In the genomic region with DNA sequence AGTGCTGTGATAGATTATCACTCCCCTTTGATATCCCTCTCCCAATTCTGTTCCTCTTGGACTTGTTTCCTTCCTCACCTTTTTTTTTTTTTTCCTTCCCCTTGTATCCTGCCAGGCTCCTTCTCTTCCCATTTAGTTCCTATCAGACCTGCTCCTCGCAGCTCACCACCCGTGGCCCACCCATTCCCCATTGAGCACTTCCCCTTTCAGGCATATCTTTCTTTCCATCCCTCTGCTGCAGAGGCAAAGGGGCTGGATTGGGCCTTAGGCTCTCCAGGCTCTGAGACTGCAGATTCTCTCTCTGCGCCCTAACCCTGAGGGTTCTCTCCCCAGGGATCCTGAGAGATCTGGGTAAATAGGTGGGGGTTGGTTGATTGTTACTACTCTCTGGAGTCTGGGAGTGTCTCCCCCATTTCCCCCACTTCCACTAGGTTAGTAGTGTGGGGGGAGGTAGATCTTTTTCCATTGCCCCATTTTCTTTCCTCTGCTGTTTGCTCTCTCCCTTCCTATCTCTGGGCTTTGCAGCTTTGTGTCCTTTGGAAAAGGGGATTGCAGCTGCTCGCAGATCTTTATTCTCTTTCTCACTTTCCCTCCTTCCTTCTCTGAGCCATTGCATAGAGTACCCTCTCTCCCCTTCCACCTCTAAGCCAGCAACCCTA, we compare ENCODE assay signal across 8 cellular contexts. TPM values are rescaled to one million over a fixed set of nuclear protein-coding genes. Genes with fewer than 3 reads are reported as not detected.
DNase-seq lines count a peak whose midpoint lies in the region; ATAC-seq and TF ChIP-seq lines count a peak whose summit lies in the region.

No MANE protein-coding gene starts in this region.

- POLR2A ChIA-PET in activated CD4-positive, alpha-beta T cell treated with anti-CD3 and anti-CD28 coated beads, Interleukin-2, amount 10 ng/mL, durations not matched to agents 7 days and 5 days (lab: Charles Lee): interaction anchor here (0.6 kb wide), 1 partner anchor 40 kb away, joined by 4 read pairs; no protein-coding TSS in a partner anchor

- no peak overlapping the region for H3K27ac Mint-ChIP-seq in stimulated activated effector memory CD8-positive, alpha-beta T cell treated with anti-CD3 and anti-CD28 coated beads, Interleukin-12 subunit alpha, Interleukin-12 subunit beta, amount 100 ng/mL, for 72 hours
- H3K27ac Mint-ChIP-seq in activated CD4-positive, alpha-beta T cell treated with anti-CD3 and anti-CD28 coated beads, Interleukin-2, amount 10 ng/mL, durations not matched to agents 7 days and 5 days: no peak overlapping the region

- peak overlapping the region; percentile 64 to 99 (median 96) for H3K27ac ChIP-seq in esophagus squamous epithelium

- peak; percentile 22 for DNase-seq in GDM1 (lab: John Stamatoyannopoulos, UW)
- DNase-seq in NT2/D1 (ENCODE audit: low read depth, low spot score): no peak
- no peak for DNase-seq in esophagus squamous epithelium (lab: John Stamatoyannopoulos, UW)
- DNase-seq in skeletal muscle cell (ENCODE audit: low read depth): no peak
- DNase-seq in stimulated activated effector memory CD8-positive, alpha-beta T cell treated with anti-CD3 and anti-CD28 coated beads, Interleukin-12 subunit alpha, Interleukin-12 subunit beta, amount 100 ng/mL, for 72 hours (ENCODE audit: low spot score in 2 of 2): no peak
- DNase-seq in activated CD4-positive, alpha-beta T cell treated with anti-CD3 and anti-CD28 coated beads, Interleukin-2, amount 10 ng/mL, durations not matched to agents 7 days and 5 days: no peak

- no peaks in the 10 kb centered on the region for H3K27me3 ChIP-seq in NT2/D1 (ENCODE audit: insufficient read depth, insufficient read length)
- no peaks in the 10 kb centered on the region for H3K27me3 ChIP-seq in esophagus squamous epithelium

- H3K36me3 ChIP-seq in NT2/D1 (ENCODE audit: insufficient read depth, insufficient read length, low read length) (peaks cover 7% of the 10 kb centered on the region), esophagus squamous epithelium (no peaks in the 10 kb centered on the region)

- WGBS in esophagus squamous epithelium, 2 donors: 25 to 41% methylated on average over 4 of the region's 4 CpGs

- no peak for ATAC-seq in HG03095 (IDR thresholded peaks at IDR 0.05; ENCODE audit: unreplicated experiment)
- no peak for ATAC-seq in GM21447 (IDR thresholded peaks at IDR 0.05; ENCODE audit: unreplicated experiment)
- no peak for ATAC-seq in stimulated activated effector memory CD8-positive, alpha-beta T cell treated with anti-CD3 and anti-CD28 coated beads, Interleukin-12 subunit alpha, Interleukin-12 subunit beta, amount 100 ng/mL, for 72 hours

- peaks cover 3% of the 10 kb centered on the region for H3K9me3 Mint-ChIP-seq in stimulated activated effector memory CD8-positive, alpha-beta T cell treated with anti-CD3 and anti-CD28 coated beads, Interleukin-12 subunit alpha, Interleukin-12 subunit beta, amount 100 ng/mL, for 72 hours
- no peaks in the 10 kb centered on the region for H3K9me3 Mint-ChIP-seq in activated CD4-positive, alpha-beta T cell treated with anti-CD3 and anti-CD28 coated beads, Interleukin-2, amount 10 ng/mL, durations not matched to agents 7 days and 5 days

- H3K4me1 ChIP-seq in NT2/D1 (ENCODE audit: insufficient read depth, insufficient read length) (no peaks in the 10 kb centered on the region), esophagus squamous epithelium (peaks cover 51 to 76% (median 55%) of the 10 kb centered on the region in 3 donors)

- TF ChIP-seq POLR2A in esophagus squamous epithelium (IDR thresholded peaks at IDR 0.05): no peak

- H3K4me3 Mint-ChIP-seq in stimulated activated effector memory CD8-positive, alpha-beta T cell treated with anti-CD3 and anti-CD28 coated beads, Interleukin-12 subunit alpha, Interleukin-12 subunit beta, amount 100 ng/mL, for 72 hours: no peak overlapping the region
- H3K4me3 Mint-ChIP-seq in activated CD4-positive, alpha-beta T cell treated with anti-CD3 and anti-CD28 coated beads, Interleukin-2, amount 10 ng/mL, durations not matched to agents 7 days and 5 days: no peak overlapping the region

- TF ChIP-seq CTCF in esophagus squamous epithelium (IDR thresholded peaks at IDR 0.05): no peak

- H3K4me3 ChIP-seq in NT2/D1 (ENCODE audit: insufficient read length, low read depth) (peak overlapping the region; percentile 62), esophagus squamous epithelium (peak overlapping the region in 3 of 4 donors; percentile 80 to 98 (median 98)), skeletal muscle cell (ENCODE audit: low read depth, low read length) (peak overlapping the region; percentile 83)

- no peaks in the 10 kb centered on the region for H3K9me3 ChIP-seq in NT2/D1 (ENCODE audit: insufficient read depth, low read length)
- H3K9me3 ChIP-seq in esophagus squamous epithelium: no peaks in the 10 kb centered on the region

- peaks cover 17% of the 10 kb centered on the region for H3K36me3 Mint-ChIP-seq in stimulated activated effector memory CD8-positive, alpha-beta T cell treated with anti-CD3 and anti-CD28 coated beads, Interleukin-12 subunit alpha, Interleukin-12 subunit beta, amount 100 ng/mL, for 72 hours
- no peaks in the 10 kb centered on the region for H3K36me3 Mint-ChIP-seq in activated CD4-positive, alpha-beta T cell treated with anti-CD3 and anti-CD28 coated beads, Interleukin-2, amount 10 ng/mL, durations not matched to agents 7 days and 5 days (ENCODE audit: low read depth)

- peaks cover 38% of the 10 kb centered on the region for H3K4me1 Mint-ChIP-seq in stimulated activated effector memory CD8-positive, alpha-beta T cell treated with anti-CD3 and anti-CD28 coated beads, Interleukin-12 subunit alpha, Interleukin-12 subunit beta, amount 100 ng/mL, for 72 hours
- peaks cover 24% of the 10 kb centered on the region for H3K4me1 Mint-ChIP-seq in activated CD4-positive, alpha-beta T cell treated with anti-CD3 and anti-CD28 coated beads, Interleukin-2, amount 10 ng/mL, durations not matched to agents 7 days and 5 days

- intact Hi-C loops in esophagus squamous epithelium (cut with DNase I): loop anchor here (10.0 kb wide), 1 partner anchor 62 kb away; no protein-coding TSS in a partner anchor

- H3K9ac ChIP-seq in NT2/D1 (ENCODE audit: insufficient read length, low read depth): peak overlapping the region; percentile 89

- H3K27me3 Mint-ChIP-seq in activated CD4-positive, alpha-beta T cell treated with anti-CD3 and anti-CD28 coated beads, Interleukin-2, amount 10 ng/mL, durations not matched to agents 7 days and 5 days: no peaks in the 10 kb centered on the region

- CTCF ChIA-PET in activated CD4-positive, alpha-beta T cell treated with anti-CD3 and anti-CD28 coated beads, Interleukin-2, amount 10 ng/mL, durations not matched to agents 7 days and 5 days (lab: Charles Lee): interaction anchor here (1.0 kb wide), 1 partner anchor 111 kb away, joined by 3 read pairs; no protein-coding TSS in a partner anchor

RNA-seq across cellular contexts. Expression of a gene that starts 2.3 kb away (rescaled TPM):
- 10 to 100 TPM; 28.6 to 41.6 (median 32.1) TPM for total RNA-seq in esophagus squamous epithelium
- 10 to 100 TPM; 24.7 to 25.5 TPM for total RNA-seq in activated CD4-positive, alpha-beta T cell treated with anti-CD3 and anti-CD28 coated beads, Interleukin-2, amount 10 ng/mL, durations not matched to agents 7 days and 5 days

RNA-seq across cellular contexts. Expression of a gene that starts 12.5 kb away (rescaled TPM):
- 100 to 1,000 TPM in 3 of 4 donors, 10 to 100 TPM in 1; 83.0 to 230 (median 133) TPM for total RNA-seq in esophagus squamous epithelium
- 100 to 1,000 TPM; 130 to 136 TPM for total RNA-seq in activated CD4-positive, alpha-beta T cell treated with anti-CD3 and anti-CD28 coated beads, Interleukin-2, amount 10 ng/mL, durations not matched to agents 7 days and 5 days
